10 cellular contexts compared by ENCODE assay signal in the genomic region with DNA sequence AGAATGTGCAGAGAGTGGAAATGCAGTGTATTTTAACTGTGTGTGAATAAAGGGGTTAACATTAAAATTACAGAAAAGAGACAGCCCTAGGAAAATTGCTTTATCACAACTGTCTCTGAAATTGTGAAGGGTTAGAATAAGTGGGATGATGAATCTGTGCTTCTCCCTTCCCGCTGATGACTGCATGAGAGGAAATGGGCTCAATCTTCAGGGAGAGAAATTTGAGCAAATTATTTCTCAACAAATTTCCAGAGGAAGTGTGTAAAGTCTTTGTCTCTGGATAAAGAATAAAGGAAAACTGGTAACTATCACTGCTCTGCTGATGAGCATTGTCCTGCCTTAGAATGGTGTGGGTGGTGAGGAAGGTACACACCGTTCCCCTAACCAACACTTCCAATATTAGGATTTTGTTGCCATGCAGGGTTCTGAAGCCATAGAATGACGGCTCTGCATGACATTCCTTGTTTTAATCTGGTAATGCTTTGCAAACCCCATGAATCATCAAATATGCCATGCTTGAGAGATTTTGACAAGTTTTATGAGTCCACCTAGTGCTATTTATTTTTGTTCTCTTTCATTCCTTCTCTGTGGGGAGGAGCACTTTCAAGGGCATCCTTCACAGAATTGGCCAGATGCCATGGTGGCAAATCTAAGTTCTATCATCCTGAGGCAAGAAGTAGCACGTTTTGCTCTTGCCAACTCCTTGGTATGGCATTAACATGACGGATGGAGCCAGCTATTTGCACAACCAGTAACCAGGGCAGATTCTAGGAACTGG.
DNase-seq lines count a peak whose midpoint lies in the region; ATAC-seq and TF ChIP-seq lines count a peak whose summit lies in the region.
"Had no signal": no experiment of that assay in that cellular context is flagged by ENCODE, and none has a peak within 500 bp of the region (broad histone marks: within the 10 kb centered on the region; RNA-seq: fewer than 3 reads in every experiment).

No MANE protein-coding gene starts in this region.

- peaks cover 8% of the 10 kb centered on the region for H3F3A ChIP-seq in smooth muscle cell (ENCODE audit: low read depth)

- H3K4me2 ChIP-seq in fibroblast of lung (ENCODE audit: extremely low read depth, insufficient read depth, low read length) (no peak overlapping the region), smooth muscle cell (peak overlapping the region; percentile 16)

- in situ Hi-C loops in transverse colon (cut with MboI; ENCODE audit: low pct_ligation_motif_present in 1 of 4, low pct_unique_long_range_greater_than_20kb in 1 of 4, low sequenced_read_pairs in 3 of 4) = no loop called here

- H3K27me3 ChIP-seq in fibroblast of lung (ENCODE audit: control insufficient read depth, insufficient read depth, low read length) (no peaks in the 10 kb centered on the region), smooth muscle cell (ENCODE audit: low read depth) (no peaks in the 10 kb centered on the region), transverse colon (no peaks in the 10 kb centered on the region)
- H3K27me3 ChIP-seq: tibial nerve had no signal

- ATAC-seq in GM21390 (IDR thresholded peaks at IDR 0.05; ENCODE audit: unreplicated experiment) (no peak), HG02678 (IDR thresholded peaks at IDR 0.05; ENCODE audit: unreplicated experiment) (no peak)

- H3K79me2 ChIP-seq in fibroblast of lung (ENCODE audit: control insufficient read depth, insufficient read depth, low read length) = no peaks in the 10 kb centered on the region
- H3K79me2 ChIP-seq in smooth muscle cell (ENCODE audit: low read depth) = no peaks in the 10 kb centered on the region

- DNase-seq in HT1080 (ENCODE audit: low read depth) (peak; percentile 46), RWPE1 (ENCODE audit: low spot score) (peak; percentile 89), fibroblast of lung (ENCODE audit: low read depth in 2 of 2) (peak; percentile 16 to 65), smooth muscle cell (lab: John Stamatoyannopoulos, UW; ENCODE audit: unreplicated experiment) (no peak), AG08396 (ENCODE audit: low spot score) (no peak), transverse colon (no peak)
- DNase-seq: SHP77 had no signal

- peaks cover 3% of the 10 kb centered on the region for H3K4me1 ChIP-seq in fibroblast of lung (ENCODE audit: control insufficient read depth, extremely low read depth, insufficient read depth, low read length)
- H3K4me1 ChIP-seq in smooth muscle cell (ENCODE audit: low read depth) = peaks cover 21% of the 10 kb centered on the region
- no peaks in the 10 kb centered on the region for H3K4me1 ChIP-seq in transverse colon
- H3K4me1 ChIP-seq: tibial nerve had no signal

- no peak for TF ChIP-seq EP300 in transverse colon (IDR thresholded peaks at IDR 0.05; ENCODE audit: low read depth)

- H3K9me3 ChIP-seq in fibroblast of lung (ENCODE audit: control insufficient read depth, insufficient read depth, low read depth, low read length) (no peaks in the 10 kb centered on the region), smooth muscle cell (replicated peaks; ENCODE audit: low read depth) (no peaks in the 10 kb centered on the region), transverse colon (no peaks in the 10 kb centered on the region)
- H3K9me3 ChIP-seq: tibial nerve had no signal

- TF ChIP-seq CTCF in RWPE1 (conservative IDR thresholded peaks at IDR 0.05; ENCODE audit: low read depth) (no peak), fibroblast of lung (conservative IDR thresholded peaks at IDR 0.05 in 1 of 2, IDR thresholded peaks at IDR 0.05 in 1 of 2; ENCODE audit: low read depth in 1 of 2, low read length in 2 of 2) (no peak), smooth muscle cell (IDR thresholded peaks at IDR 0.05; ENCODE audit: borderline replicate concordance, insufficient read depth, poor library complexity, severe bottlenecking) (no peak), transverse colon (IDR thresholded peaks at IDR 0.05) (no peak)

- H3K27ac ChIP-seq in RWPE1 (0 out of 2 replicates have a peak overlapping the region, but pooled peaks have one; percentile 9), fibroblast of lung (ENCODE audit: insufficient read depth, low read length) (no peak overlapping the region), smooth muscle cell (ENCODE audit: low read depth) (peak overlapping the region; percentile 49), transverse colon (no peak overlapping the region)
- H3K27ac ChIP-seq: tibial nerve had no signal

- POLR2A ChIA-PET in RWPE1 (lab: Yijun Ruan, JAX; ENCODE audit: low non-redundant PET) = no interaction called here

- H3K9ac ChIP-seq in fibroblast of lung (ENCODE audit: insufficient read depth, low read length) (no peak overlapping the region), smooth muscle cell (ENCODE audit: low read depth) (no peak overlapping the region)

- H3K4me3 ChIP-seq in fibroblast of lung (replicated peaks in 1 of 4; ENCODE audit: control extremely low read depth in 1 of 4, insufficient read depth in 1 of 4, low read depth in 3 of 4, low read length in 4 of 4) (no peak overlapping the region), smooth muscle cell (no peak overlapping the region), transverse colon (no peak overlapping the region)
- H3K4me3 ChIP-seq: tibial nerve had no signal

- WGBS in smooth muscle cell (ENCODE audit: low lambda C conversion rate) = 79% methylated on average over 5 of the region's 5 CpGs
- 83 to 86% methylated on average over 4 to 5 of the region's 5 CpGs for WGBS in transverse colon (ENCODE audit: low coverage in 1 of 2), 2 donors

- no peak for TF ChIP-seq POLR2A in transverse colon (IDR thresholded peaks at IDR 0.05)

- intact Hi-C loops in transverse colon (cut with DNase I; ENCODE audit: low total_unique reads) = no loop called here

- CTCF ChIA-PET in RWPE1 (lab: Yijun Ruan, JAX) = no interaction called here

- no peaks in the 10 kb centered on the region for H3K36me3 ChIP-seq in fibroblast of lung (ENCODE audit: control insufficient read depth, insufficient read depth, low read length)
- no peaks in the 10 kb centered on the region for H3K36me3 ChIP-seq in smooth muscle cell (ENCODE audit: low read depth)
- no peaks in the 10 kb centered on the region for H3K36me3 ChIP-seq in transverse colon
- H3K36me3 ChIP-seq: tibial nerve had no signal

- H2AFZ ChIP-seq in fibroblast of lung (ENCODE audit: low read length) = no peak overlapping the region
- no peak overlapping the region for H2AFZ ChIP-seq in smooth muscle cell (ENCODE audit: low read depth)

- H4K20me1 ChIP-seq in fibroblast of lung (ENCODE audit: control insufficient read depth, extremely low read depth, insufficient read depth, low read length) (no peaks in the 10 kb centered on the region), smooth muscle cell (ENCODE audit: low read depth) (no peaks in the 10 kb centered on the region)

Comparison
In these comparisons a context has a peak if more than half of its experiments do, and no peak if none do; other contexts are left out.
1. DNase-seq: peak in HT1080 (single experiment), RWPE1 (single experiment) and fibroblast of lung (2 of 2); none in smooth muscle cell (single experiment), AG08396 (single experiment) and transverse colon (single experiment).
2. H3K27ac ChIP-seq: peak in RWPE1 (single experiment) and smooth muscle cell (single experiment); none in fibroblast of lung (single experiment) and transverse colon (0 of 4).